1 cellular context compared by ENCODE assay signal in the genomic region with DNA sequence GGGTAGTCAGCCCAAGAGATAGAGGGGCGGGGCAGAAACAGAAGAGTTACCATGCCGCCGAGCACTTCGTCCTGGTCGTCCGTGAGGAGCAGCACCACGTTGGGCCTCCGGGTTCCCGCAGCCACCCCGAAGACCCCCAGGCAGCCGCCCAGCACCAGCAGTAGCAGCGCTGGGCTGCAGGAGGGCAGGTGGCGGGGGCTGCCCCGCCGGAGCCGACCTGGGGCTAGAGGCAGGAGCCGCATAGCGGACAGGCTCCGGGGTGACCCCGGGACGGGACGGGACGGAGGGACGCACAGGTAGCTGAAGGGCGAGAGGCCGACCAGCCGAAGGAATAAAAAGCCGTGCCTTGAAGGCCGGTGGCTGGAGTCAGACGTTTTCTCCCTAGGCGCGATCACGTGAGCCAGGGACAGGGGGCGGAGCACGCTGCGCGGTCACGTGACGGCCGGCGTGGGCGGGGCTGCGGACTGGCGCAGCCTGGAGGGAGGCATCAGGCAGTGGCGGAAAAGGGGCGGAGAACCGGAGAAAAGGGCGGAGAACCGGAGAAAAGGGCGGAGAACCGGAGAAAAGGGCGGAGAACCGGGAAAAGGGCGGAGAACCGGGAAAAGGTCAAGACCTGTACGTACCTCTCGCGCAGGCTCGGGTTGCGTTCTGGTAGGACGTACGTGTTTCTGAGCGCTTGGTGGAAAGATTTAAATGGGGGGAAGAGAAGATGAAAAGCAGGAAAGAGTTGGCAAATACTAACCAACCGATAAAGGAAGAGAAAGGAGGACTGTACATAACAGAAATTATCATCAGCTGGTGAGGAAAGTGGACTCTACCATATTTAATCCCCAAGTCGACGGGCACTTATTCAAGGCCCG.
TF ChIP-seq lines count a peak whose summit lies in the region.

A gene (minus strand): TSS at position 372 of the 860 bp plus-strand sequence. CDS start 130 bp downstream, at position 242.

TF ChIP-seq in HEK293, 187 proteins besides CTCF, POLR2A, EP300 and RAD21 (continued from another document and continues in another):
- TF ChIP-seq, protein P1, sequence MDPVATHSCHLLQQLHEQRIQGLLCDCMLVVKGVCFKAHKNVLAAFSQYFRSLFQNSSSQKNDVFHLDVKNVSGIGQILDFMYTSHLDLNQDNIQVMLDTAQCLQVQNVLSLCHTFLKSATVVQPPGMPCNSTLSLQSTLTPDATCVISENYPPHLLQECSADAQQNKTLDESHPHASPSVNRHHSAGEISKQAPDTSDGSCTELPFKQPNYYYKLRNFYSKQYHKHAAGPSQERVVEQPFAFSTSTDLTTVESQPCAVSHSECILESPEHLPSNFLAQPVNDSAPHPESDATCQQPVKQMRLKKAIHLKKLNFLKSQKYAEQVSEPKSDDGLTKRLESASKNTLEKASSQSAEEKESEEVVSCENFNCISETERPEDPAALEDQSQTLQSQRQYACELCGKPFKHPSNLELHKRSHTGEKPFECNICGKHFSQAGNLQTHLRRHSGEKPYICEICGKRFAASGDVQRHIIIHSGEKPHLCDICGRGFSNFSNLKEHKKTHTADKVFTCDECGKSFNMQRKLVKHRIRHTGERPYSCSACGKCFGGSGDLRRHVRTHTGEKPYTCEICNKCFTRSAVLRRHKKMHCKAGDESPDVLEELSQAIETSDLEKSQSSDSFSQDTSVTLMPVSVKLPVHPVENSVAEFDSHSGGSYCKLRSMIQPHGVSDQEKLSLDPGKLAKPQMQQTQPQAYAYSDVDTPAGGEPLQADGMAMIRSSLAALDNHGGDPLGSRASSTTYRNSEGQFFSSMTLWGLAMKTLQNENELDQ (tag by site-specific recombination; IDR thresholded peaks at IDR 0.05; ENCODE audit: low read depth) = no peak
- TF ChIP-seq ZNF596 (tag by site-specific recombination; IDR thresholded peaks at IDR 0.05) (no peak), ZNF16 (tag by site-specific recombination; IDR thresholded peaks at IDR 0.05; ENCODE audit: low read depth) (no peak), ZNF37A (tag by site-specific recombination; IDR thresholded peaks at IDR 0.05) (no peak), ZNF426 (tag by site-specific recombination; IDR thresholded peaks at IDR 0.05) (no peak), OSR2 (tag by site-specific recombination; IDR thresholded peaks at IDR 0.05) (no peak), ZNF169 (tag by site-specific recombination; IDR thresholded peaks at IDR 0.05) (no peak), IKZF3 (tag by site-specific recombination; IDR thresholded peaks at IDR 0.05) (peak; percentile 100), ZNF341 (tag by site-specific recombination; IDR thresholded peaks at IDR 0.05; ENCODE audit: low read depth) (0 out of 2 replicates have a peak, but pooled peaks have one; percentile 2), OVOL3 (tag by site-specific recombination; IDR thresholded peaks at IDR 0.05) (no peak), ZNF394 (tag by site-specific recombination; IDR thresholded peaks at IDR 0.05; ENCODE audit: borderline replicate concordance) (0 out of 2 replicates have a peak, but pooled peaks have one; percentile 34), ZFP3 (tag by site-specific recombination; IDR thresholded peaks at IDR 0.05; ENCODE audit: low read depth) (no peak), ZNF121 (tag by site-specific recombination; IDR thresholded peaks at IDR 0.05) (no peak), ZNF24 (tag by site-specific recombination; IDR thresholded peaks at IDR 0.05) (peak; percentile 95), GLIS2 (tag by site-specific recombination; IDR thresholded peaks at IDR 0.05) (peak; percentile 66; the same call in 1 of the 2 replicates), GLIS1 (tag by site-specific recombination; IDR thresholded peaks at IDR 0.05) (peak; percentile 61), ZNF292 (tag by site-specific recombination; IDR thresholded peaks at IDR 0.05; ENCODE audit: borderline replicate concordance, low read depth) (no peak), ZNF48 (tag by site-specific recombination; IDR thresholded peaks at IDR 0.05) (no peak), ZNF23 (tag by site-specific recombination; IDR thresholded peaks at IDR 0.05; ENCODE audit: borderline replicate concordance) (no peak), ZBTB21 (tag by site-specific recombination; IDR thresholded peaks at IDR 0.05) (no peak), ZNF747 (tag by site-specific recombination; IDR thresholded peaks at IDR 0.05) (no peak), SALL2 (tag by site-specific recombination; IDR thresholded peaks at IDR 0.05; ENCODE audit: borderline replicate concordance) (no peak), SCRT1 (tag by site-specific recombination; IDR thresholded peaks at IDR 0.05; ENCODE audit: borderline replicate concordance) (no peak)
- TF ChIP-seq, protein P2, sequence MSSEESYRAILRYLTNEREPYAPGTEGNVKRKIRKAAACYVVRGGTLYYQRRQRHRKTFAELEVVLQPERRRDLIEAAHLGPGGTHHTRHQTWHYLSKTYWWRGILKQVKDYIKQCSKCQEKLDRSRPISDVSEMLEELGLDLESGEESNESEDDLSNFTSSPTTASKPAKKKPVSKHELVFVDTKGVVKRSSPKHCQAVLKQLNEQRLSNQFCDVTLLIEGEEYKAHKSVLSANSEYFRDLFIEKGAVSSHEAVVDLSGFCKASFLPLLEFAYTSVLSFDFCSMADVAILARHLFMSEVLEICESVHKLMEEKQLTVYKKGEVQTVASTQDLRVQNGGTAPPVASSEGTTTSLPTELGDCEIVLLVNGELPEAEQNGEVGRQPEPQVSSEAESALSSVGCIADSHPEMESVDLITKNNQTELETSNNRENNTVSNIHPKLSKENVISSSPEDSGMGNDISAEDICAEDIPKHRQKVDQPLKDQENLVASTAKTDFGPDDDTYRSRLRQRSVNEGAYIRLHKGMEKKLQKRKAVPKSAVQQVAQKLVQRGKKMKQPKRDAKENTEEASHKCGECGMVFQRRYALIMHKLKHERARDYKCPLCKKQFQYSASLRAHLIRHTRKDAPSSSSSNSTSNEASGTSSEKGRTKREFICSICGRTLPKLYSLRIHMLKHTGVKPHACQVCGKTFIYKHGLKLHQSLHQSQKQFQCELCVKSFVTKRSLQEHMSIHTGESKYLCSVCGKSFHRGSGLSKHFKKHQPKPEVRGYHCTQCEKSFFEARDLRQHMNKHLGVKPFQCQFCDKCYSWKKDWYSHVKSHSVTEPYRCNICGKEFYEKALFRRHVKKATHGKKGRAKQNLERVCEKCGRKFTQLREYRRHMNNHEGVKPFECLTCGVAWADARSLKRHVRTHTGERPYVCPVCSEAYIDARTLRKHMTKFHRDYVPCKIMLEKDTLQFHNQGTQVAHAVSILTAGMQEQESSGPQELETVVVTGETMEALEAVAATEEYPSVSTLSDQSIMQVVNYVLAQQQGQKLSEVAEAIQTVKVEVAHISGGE (tag by site-specific recombination; conservative IDR thresholded peaks at IDR 0.05; ENCODE audit: low read depth) = no peak; the same call in 1 of the 2 replicates
- TF ChIP-seq, protein P3, sequence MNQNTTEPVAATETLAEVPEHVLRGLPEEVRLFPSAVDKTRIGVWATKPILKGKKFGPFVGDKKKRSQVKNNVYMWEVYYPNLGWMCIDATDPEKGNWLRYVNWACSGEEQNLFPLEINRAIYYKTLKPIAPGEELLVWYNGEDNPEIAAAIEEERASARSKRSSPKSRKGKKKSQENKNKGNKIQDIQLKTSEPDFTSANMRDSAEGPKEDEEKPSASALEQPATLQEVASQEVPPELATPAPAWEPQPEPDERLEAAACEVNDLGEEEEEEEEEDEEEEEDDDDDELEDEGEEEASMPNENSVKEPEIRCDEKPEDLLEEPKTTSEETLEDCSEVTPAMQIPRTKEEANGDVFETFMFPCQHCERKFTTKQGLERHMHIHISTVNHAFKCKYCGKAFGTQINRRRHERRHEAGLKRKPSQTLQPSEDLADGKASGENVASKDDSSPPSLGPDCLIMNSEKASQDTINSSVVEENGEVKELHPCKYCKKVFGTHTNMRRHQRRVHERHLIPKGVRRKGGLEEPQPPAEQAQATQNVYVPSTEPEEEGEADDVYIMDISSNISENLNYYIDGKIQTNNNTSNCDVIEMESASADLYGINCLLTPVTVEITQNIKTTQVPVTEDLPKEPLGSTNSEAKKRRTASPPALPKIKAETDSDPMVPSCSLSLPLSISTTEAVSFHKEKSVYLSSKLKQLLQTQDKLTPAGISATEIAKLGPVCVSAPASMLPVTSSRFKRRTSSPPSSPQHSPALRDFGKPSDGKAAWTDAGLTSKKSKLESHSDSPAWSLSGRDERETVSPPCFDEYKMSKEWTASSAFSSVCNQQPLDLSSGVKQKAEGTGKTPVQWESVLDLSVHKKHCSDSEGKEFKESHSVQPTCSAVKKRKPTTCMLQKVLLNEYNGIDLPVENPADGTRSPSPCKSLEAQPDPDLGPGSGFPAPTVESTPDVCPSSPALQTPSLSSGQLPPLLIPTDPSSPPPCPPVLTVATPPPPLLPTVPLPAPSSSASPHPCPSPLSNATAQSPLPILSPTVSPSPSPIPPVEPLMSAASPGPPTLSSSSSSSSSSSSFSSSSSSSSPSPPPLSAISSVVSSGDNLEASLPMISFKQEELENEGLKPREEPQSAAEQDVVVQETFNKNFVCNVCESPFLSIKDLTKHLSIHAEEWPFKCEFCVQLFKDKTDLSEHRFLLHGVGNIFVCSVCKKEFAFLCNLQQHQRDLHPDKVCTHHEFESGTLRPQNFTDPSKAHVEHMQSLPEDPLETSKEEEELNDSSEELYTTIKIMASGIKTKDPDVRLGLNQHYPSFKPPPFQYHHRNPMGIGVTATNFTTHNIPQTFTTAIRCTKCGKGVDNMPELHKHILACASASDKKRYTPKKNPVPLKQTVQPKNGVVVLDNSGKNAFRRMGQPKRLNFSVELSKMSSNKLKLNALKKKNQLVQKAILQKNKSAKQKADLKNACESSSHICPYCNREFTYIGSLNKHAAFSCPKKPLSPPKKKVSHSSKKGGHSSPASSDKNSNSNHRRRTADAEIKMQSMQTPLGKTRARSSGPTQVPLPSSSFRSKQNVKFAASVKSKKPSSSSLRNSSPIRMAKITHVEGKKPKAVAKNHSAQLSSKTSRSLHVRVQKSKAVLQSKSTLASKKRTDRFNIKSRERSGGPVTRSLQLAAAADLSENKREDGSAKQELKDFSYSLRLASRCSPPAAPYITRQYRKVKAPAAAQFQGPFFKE (tag by site-specific recombination; IDR thresholded peaks at IDR 0.05; ENCODE audit: borderline replicate concordance) = no peak
- TF ChIP-seq, protein P4, sequence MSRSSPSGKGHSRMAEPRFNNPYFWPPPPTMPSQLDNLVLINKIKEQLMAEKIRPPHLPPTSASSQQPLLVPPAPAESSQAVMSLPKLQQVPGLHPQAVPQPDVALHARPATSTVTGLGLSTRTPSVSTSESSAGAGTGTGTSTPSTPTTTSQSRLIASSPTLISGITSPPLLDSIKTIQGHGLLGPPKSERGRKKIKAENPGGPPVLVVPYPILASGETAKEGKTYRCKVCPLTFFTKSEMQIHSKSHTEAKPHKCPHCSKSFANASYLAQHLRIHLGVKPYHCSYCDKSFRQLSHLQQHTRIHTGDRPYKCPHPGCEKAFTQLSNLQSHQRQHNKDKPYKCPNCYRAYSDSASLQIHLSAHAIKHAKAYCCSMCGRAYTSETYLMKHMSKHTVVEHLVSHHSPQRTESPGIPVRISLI (tag by site-specific recombination; IDR thresholded peaks at IDR 0.05) = no peak
- TF ChIP-seq, protein P5, sequence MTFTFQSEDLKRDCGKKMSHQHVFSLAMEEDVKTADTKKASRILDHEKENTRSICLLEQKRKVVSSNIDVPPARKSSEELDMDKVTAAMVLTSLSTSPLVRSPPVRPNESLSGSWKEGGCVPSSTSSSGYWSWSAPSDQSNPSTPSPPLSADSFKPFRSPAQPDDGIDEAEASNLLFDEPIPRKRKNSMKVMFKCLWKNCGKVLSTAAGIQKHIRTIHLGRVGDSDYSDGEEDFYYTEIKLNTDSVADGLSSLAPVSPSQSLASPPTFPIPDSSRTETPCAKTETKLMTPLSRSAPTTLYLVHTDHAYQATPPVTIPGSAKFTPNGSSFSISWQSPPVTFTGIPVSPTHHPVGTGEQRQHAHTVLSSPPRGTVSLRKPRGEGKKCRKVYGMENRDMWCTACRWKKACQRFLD (tag by site-specific recombination; IDR thresholded peaks at IDR 0.05) = no peak
- TF ChIP-seq, protein P6, sequence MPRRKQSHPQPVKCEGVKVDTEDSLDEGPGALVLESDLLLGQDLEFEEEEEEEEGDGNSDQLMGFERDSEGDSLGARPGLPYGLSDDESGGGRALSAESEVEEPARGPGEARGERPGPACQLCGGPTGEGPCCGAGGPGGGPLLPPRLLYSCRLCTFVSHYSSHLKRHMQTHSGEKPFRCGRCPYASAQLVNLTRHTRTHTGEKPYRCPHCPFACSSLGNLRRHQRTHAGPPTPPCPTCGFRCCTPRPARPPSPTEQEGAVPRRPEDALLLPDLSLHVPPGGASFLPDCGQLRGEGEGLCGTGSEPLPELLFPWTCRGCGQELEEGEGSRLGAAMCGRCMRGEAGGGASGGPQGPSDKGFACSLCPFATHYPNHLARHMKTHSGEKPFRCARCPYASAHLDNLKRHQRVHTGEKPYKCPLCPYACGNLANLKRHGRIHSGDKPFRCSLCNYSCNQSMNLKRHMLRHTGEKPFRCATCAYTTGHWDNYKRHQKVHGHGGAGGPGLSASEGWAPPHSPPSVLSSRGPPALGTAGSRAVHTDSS (tag by site-specific recombination; IDR thresholded peaks at IDR 0.05) = no peak
- TF ChIP-seq, protein P7, sequence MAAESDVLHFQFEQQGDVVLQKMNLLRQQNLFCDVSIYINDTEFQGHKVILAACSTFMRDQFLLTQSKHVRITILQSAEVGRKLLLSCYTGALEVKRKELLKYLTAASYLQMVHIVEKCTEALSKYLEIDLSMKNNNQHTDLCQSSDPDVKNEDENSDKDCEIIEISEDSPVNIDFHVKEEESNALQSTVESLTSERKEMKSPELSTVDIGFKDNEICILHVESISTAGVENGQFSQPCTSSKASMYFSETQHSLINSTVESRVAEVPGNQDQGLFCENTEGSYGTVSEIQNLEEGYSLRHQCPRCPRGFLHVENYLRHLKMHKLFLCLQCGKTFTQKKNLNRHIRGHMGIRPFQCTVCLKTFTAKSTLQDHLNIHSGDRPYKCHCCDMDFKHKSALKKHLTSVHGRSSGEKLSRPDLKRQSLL (tag by site-specific recombination; IDR thresholded peaks at IDR 0.05) = peak; percentile 17; the same call in 1 of the 2 replicates
- TF ChIP-seq, protein P8, sequence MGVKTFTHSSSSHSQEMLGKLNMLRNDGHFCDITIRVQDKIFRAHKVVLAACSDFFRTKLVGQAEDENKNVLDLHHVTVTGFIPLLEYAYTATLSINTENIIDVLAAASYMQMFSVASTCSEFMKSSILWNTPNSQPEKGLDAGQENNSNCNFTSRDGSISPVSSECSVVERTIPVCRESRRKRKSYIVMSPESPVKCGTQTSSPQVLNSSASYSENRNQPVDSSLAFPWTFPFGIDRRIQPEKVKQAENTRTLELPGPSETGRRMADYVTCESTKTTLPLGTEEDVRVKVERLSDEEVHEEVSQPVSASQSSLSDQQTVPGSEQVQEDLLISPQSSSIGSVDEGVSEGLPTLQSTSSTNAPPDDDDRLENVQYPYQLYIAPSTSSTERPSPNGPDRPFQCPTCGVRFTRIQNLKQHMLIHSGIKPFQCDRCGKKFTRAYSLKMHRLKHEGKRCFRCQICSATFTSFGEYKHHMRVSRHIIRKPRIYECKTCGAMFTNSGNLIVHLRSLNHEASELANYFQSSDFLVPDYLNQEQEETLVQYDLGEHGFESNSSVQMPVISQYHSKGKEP (tag by site-specific recombination; IDR thresholded peaks at IDR 0.05) = no peak
- TF ChIP-seq, protein P9, sequence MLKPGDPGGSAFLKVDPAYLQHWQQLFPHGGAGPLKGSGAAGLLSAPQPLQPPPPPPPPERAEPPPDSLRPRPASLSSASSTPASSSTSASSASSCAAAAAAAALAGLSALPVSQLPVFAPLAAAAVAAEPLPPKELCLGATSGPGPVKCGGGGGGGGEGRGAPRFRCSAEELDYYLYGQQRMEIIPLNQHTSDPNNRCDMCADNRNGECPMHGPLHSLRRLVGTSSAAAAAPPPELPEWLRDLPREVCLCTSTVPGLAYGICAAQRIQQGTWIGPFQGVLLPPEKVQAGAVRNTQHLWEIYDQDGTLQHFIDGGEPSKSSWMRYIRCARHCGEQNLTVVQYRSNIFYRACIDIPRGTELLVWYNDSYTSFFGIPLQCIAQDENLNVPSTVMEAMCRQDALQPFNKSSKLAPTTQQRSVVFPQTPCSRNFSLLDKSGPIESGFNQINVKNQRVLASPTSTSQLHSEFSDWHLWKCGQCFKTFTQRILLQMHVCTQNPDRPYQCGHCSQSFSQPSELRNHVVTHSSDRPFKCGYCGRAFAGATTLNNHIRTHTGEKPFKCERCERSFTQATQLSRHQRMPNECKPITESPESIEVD (tag by site-specific recombination; IDR thresholded peaks at IDR 0.05) = no peak
